Comparison of ENCODE assay signal across 10 cellular contexts in the genomic region with DNA sequence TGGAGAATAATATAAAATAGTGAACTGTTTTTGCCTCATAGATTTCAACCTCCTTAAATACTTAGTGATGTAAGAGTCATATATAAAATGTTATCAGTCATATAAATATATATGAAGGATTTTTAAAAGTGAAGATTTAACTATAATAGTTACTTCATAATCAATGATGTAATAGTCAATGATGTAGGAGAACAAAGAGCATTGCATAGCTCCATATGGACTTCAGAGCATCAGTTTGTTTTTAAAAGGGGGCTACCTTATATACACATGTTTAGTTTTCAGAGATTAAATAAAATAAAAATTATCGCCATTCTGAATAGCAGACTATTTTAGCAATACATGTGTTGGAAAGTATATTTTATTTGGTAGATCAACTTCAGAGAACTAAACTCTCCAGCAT. TPM values are rescaled to one million over a fixed set of nuclear protein-coding genes. Genes with fewer than 3 reads are reported as not detected.
DNase-seq lines count a peak whose midpoint lies in the region; ATAC-seq, FAIRE-seq and TF ChIP-seq lines count a peak whose summit lies in the region.
"Had no signal": no experiment of that assay in that cellular context is flagged by ENCODE, and none has a peak within 500 bp of the region (broad histone marks: within the 10 kb centered on the region; RNA-seq: fewer than 3 reads in every experiment).

No MANE protein-coding gene starts in this region.

- peaks cover 0 to 4% (median 0%) of the 10 kb centered on the region in 9 donors for H3K36me3 ChIP-seq in heart right ventricle
- H3K36me3 ChIP-seq in kidney (ENCODE audit: control insufficient read depth in 1 of 2, insufficient read depth in 2 of 2, low read length in 2 of 2) = no peaks in the 10 kb centered on the region
- H3K36me3 ChIP-seq in upper lobe of left lung = no peaks in the 10 kb centered on the region

- FAIRE-seq in kidney (lab: Jason Lieb, UNC) = no peak

- H3K9me3 Mint-ChIP-seq in activated CD8-positive, alpha-beta T cell treated with anti-CD3 and anti-CD28 coated beads, Interleukin-2, amount 10 ng/mL, durations not matched to agents 7 days and 5 days (ENCODE audit: insufficient read depth) = no peaks in the 10 kb centered on the region

- DNase-seq in heart right ventricle = no peak
- DNase-seq in left ventricle myocardium superior = no peak
- DNase-seq in activated CD8-positive, alpha-beta T cell treated with anti-CD3 and anti-CD28 coated beads, Interleukin-2, amount 10 ng/mL, durations not matched to agents 7 days and 5 days = no peak
- DNase-seq in kidney = no peak
- DNase-seq in upper lobe of left lung = no peak
- no peak for DNase-seq in glomerular visceral epithelial cell (ENCODE audit: extremely low spot score)
- no peak for DNase-seq in substantia nigra (lab: John Stamatoyannopoulos, UW)
- DNase-seq in activated CD4-positive, alpha-beta T cell treated with anti-CD3 and anti-CD28 coated beads, Interleukin-2, amount 50 U/mL, for 1 hour = no peak
- DNase-seq: MV-4-11 had no signal

- H3K9ac ChIP-seq in kidney (ENCODE audit: low read length in 2 of 2) = peak overlapping the region; percentile 4 to 64

- no peak overlapping the region for H3K4me3 Mint-ChIP-seq in activated CD8-positive, alpha-beta T cell treated with anti-CD3 and anti-CD28 coated beads, Interleukin-2, amount 10 ng/mL, durations not matched to agents 7 days and 5 days

- ATAC-seq in heart right ventricle (no peak), left ventricle myocardium superior (no peak), upper lobe of left lung (ENCODE audit: low FRiP score in 2 of 2) (no peak)
- ATAC-seq in activated CD8-positive, alpha-beta T cell treated with anti-CD3 and anti-CD28 coated beads, Interleukin-2, amount 10 ng/mL, durations not matched to agents 7 days and 5 days = no peak

- no peaks in the 10 kb centered on the region for H3K27me3 ChIP-seq in heart right ventricle
- H3K27me3 ChIP-seq in upper lobe of left lung = no peaks in the 10 kb centered on the region
- H3K27me3 ChIP-seq: SJSA1 had no signal

- TF ChIP-seq CTCF in heart right ventricle (IDR thresholded peaks at IDR 0.05) = no peak
- no peak for TF ChIP-seq CTCF in kidney (IDR thresholded peaks at IDR 0.05; ENCODE audit: borderline replicate concordance, extremely low read depth, insufficient read depth)
- no peak for TF ChIP-seq CTCF in upper lobe of left lung (IDR thresholded peaks at IDR 0.05)

- no peak for TF ChIP-seq EP300 in upper lobe of left lung (IDR thresholded peaks at IDR 0.05)

- H3K4me1 Mint-ChIP-seq in activated CD8-positive, alpha-beta T cell treated with anti-CD3 and anti-CD28 coated beads, Interleukin-2, amount 10 ng/mL, durations not matched to agents 7 days and 5 days (ENCODE audit: low read depth) = peaks cover 19% of the 10 kb centered on the region

- H3K27me3 Mint-ChIP-seq in activated CD8-positive, alpha-beta T cell treated with anti-CD3 and anti-CD28 coated beads, Interleukin-2, amount 10 ng/mL, durations not matched to agents 7 days and 5 days (ENCODE audit: low read depth) = no peaks in the 10 kb centered on the region

- no peak for TF ChIP-seq POLR2A in upper lobe of left lung (IDR thresholded peaks at IDR 0.05)

- CTCF ChIA-PET in activated CD8-positive, alpha-beta T cell treated with anti-CD3 and anti-CD28 coated beads, Interleukin-2, amount 10 ng/mL, durations not matched to agents 7 days and 5 days (lab: Charles Lee) = interaction anchor here (0.9 to 2.1 kb wide), 6 partner anchors 9 to 119 kb away, joined by 3 to 9 read pairs (median 4); a partner anchor contains a TSS

- WGBS in heart right ventricle, 2 donors = 65 to 71% methylated on average over 1 of the region's 1 CpG
- WGBS in upper lobe of left lung, 2 donors = 43 to 56% methylated on average over 1 of the region's 1 CpG

- H3K9me3 ChIP-seq in heart right ventricle (peaks cover 0 to 5% (median 0%) of the 10 kb centered on the region in 11 donors), kidney (ENCODE audit: control insufficient read depth in 1 of 2, low read length in 2 of 2) (no peaks in the 10 kb centered on the region), upper lobe of left lung (no peaks in the 10 kb centered on the region)
- H3K9me3 ChIP-seq: SJSA1 had no signal

- H3K27ac Mint-ChIP-seq in activated CD8-positive, alpha-beta T cell treated with anti-CD3 and anti-CD28 coated beads, Interleukin-2, amount 10 ng/mL, durations not matched to agents 7 days and 5 days = peak overlapping the region; percentile 5

- H3K27ac ChIP-seq in heart right ventricle (peak overlapping the region in 5 of 10 donors; percentile 82 to 92 (median 88)), kidney (ENCODE audit: low read depth in 2 of 2, low read length in 2 of 2) (no peak overlapping the region), upper lobe of left lung (peak overlapping the region in 2 of 4 donors; percentile 81 to 85), substantia nigra (ENCODE audit: low read depth, low read length, poor library complexity, severe bottlenecking) (no peak overlapping the region)

- H3K4me3 ChIP-seq in heart right ventricle (peak overlapping the region in 8 of 10 donors; percentile 46 to 91 (median 72)), kidney (ENCODE audit: low read length in 2 of 2) (peak overlapping the region; percentile 96), upper lobe of left lung (peak overlapping the region in 3 of 4 donors; percentile 48 to 70 (median 65))

- POLR2A ChIA-PET in activated CD8-positive, alpha-beta T cell treated with anti-CD3 and anti-CD28 coated beads, Interleukin-2, amount 10 ng/mL, durations not matched to agents 7 days and 5 days (lab: Charles Lee) = interaction anchor here (0.7 to 1.2 kb wide), 5 partner anchors 19 to 70 kb away, joined by 3 to 6 read pairs (median 3); a partner anchor contains a TSS

- intact Hi-C loops in heart right ventricle (cut with DNase I) = loop anchor here in 4 of 10 donors (5.0 to 10.0 kb wide), 2 partner anchors 71 to 321 kb away; a partner anchor contains a TSS
- intact Hi-C loops in left ventricle myocardium superior (cut with micrococcal nuclease) = no loop called here
- intact Hi-C loops in kidney (cut with DNase I) = no loop called here

- peaks cover 18% of the 10 kb centered on the region for H3K36me3 Mint-ChIP-seq in activated CD8-positive, alpha-beta T cell treated with anti-CD3 and anti-CD28 coated beads, Interleukin-2, amount 10 ng/mL, durations not matched to agents 7 days and 5 days (ENCODE audit: low read depth)

- H3K4me1 ChIP-seq in heart right ventricle = peaks cover 0 to 45% (median 32%) of the 10 kb centered on the region in 9 donors
- H3K4me1 ChIP-seq in kidney (ENCODE audit: control insufficient read depth in 1 of 2, insufficient read depth in 1 of 2, low read depth in 1 of 2, low read length in 2 of 2) = no peaks in the 10 kb centered on the region
- peaks cover 9 to 39% (median 15%) of the 10 kb centered on the region in 4 donors for H3K4me1 ChIP-seq in upper lobe of left lung
- H3K4me1 ChIP-seq: SJSA1 had no signal

RNA-seq across cellular contexts. Expression of a gene that starts 29.1 kb away (rescaled TPM):
- total RNA-seq in heart right ventricle (10 to 100 TPM; 16.3 to 25.4 (median 19.5) TPM), left ventricle myocardium superior (18.6 TPM), kidney (42.6 TPM), upper lobe of left lung (10 to 100 TPM; 26.2 to 82.8 (median 36.7) TPM)
- polyA plus RNA-seq in heart right ventricle (10 to 100 TPM in 1 of 2 donors, 1 to 10 TPM in 1; 8.4 to 18.8 TPM), kidney (ENCODE audit: insufficient read depth, low read depth, low replicate concordance) (12.3 TPM)
- total RNA-seq in activated CD8-positive, alpha-beta T cell treated with anti-CD3 and anti-CD28 coated beads, Interleukin-2, amount 10 ng/mL, durations not matched to agents 7 days and 5 days = 10 to 100 TPM; 40.9 to 43.5 TPM
